8 cellular contexts compared by ENCODE assay signal in genomic region chr17:45620468-45620867, GRCh38.
DNase-seq lines count a peak whose midpoint lies in the region; ATAC-seq and TF ChIP-seq lines count a peak whose summit lies in the region.
"Not testable (repeated sequence)": the region's sequence is repeated elsewhere in the genome, so short reads cannot be mapped to it uniquely, and the experiment has no call there.

No MANE protein-coding gene starts in this region.

- TF ChIP-seq POLR2A in heart left ventricle (IDR thresholded peaks at IDR 0.05) = not testable (repeated sequence)

- not testable (repeated sequence) for H3K36me3 ChIP-seq in SK-N-SH (replicated peaks in 1 of 2; ENCODE audit: control insufficient read depth in 1 of 2, insufficient read depth in 2 of 2, low read length in 1 of 2); heart left ventricle; thymus (ENCODE audit: control insufficient read depth, insufficient read depth)

- H3K27me3 ChIP-seq in SK-N-SH (ENCODE audit: insufficient read depth); heart left ventricle; thymus (ENCODE audit: control insufficient read depth, insufficient read depth): not testable (repeated sequence)

- not testable (repeated sequence) for H3K4me1 Mint-ChIP-seq in natural killer cell treated with Interleukin-12 subunit alpha and Interleukin-12 subunit beta and Interleukin-15 and Interleukin-18, amount 100 ng/mL, for 72 hours (ENCODE audit: low read depth in 2 of 2)

- H3K9ac ChIP-seq in SK-N-SH = not testable (repeated sequence)

- H3K27ac ChIP-seq in SK-N-SH (ENCODE audit: low read depth in 2 of 2, low read length in 1 of 2); thymus (ENCODE audit: low read depth): not testable (repeated sequence)
- peak overlapping the region in 2 of 12 donors; percentile 37 to 42 for H3K27ac ChIP-seq in heart left ventricle

- intact Hi-C loops in heart left ventricle (cut with DNase I) = not testable (repeated sequence)

- not testable (repeated sequence) for TF ChIP-seq RAD21 in SK-N-SH (IDR thresholded peaks at IDR 0.05; ENCODE audit: low read length)

- H3K9me3 ChIP-seq in SK-N-SH; heart left ventricle; thymus (ENCODE audit: control insufficient read depth): not testable (repeated sequence)

- H3K4me1 ChIP-seq in SK-N-SH (ENCODE audit: control insufficient read depth in 1 of 2, insufficient read depth in 2 of 2, low read depth in 1 of 2, low read length in 1 of 2); heart left ventricle; thymus (ENCODE audit: control insufficient read depth, insufficient read depth, low read length): not testable (repeated sequence)

- in situ Hi-C loops in astrocyte of the cerebellum (cut with HindIII; ENCODE audit: low sequenced_read_pairs) = not testable (repeated sequence)

- TF ChIP-seq EP300 in SK-N-SH (IDR thresholded peaks at IDR 0.05; ENCODE audit: borderline replicate concordance in 1 of 2, low read depth in 1 of 2, low read length in 1 of 2) = not testable (repeated sequence)

- ATAC-seq in GM21619 (IDR thresholded peaks at IDR 0.05; ENCODE audit: unreplicated experiment) (peak; percentile 33), HG03139 (IDR thresholded peaks at IDR 0.05; ENCODE audit: unreplicated experiment) (peak; percentile 18), heart left ventricle (peak in 3 of 4 donors; percentile 55 to 74 (median 68))
- ATAC-seq in natural killer cell treated with Interleukin-12 subunit alpha and Interleukin-12 subunit beta and Interleukin-15 and Interleukin-18, amount 100 ng/mL, for 72 hours = peak; percentile 74 to 79

- not testable (repeated sequence) for H3K79me2 ChIP-seq in SK-N-SH (ENCODE audit: insufficient read depth)

- peak overlapping the region; percentile 80 for H3K4me3 Mint-ChIP-seq in natural killer cell treated with Interleukin-12 subunit alpha and Interleukin-12 subunit beta and Interleukin-15 and Interleukin-18, amount 100 ng/mL, for 72 hours

- no CpG with 5 or more reads among the region's 54 CpGs for WGBS in SK-N-SH (ENCODE audit: low lambda C conversion rate)
- WGBS in heart left ventricle, 4 donors = 0 to 1% (median 1%) methylated on average over 11 to 49 of the region's 54 CpGs; no CpG with 5 or more reads in 1 of the 4 donors
- WGBS in thymus = under 1% methylated on average over 52 of the region's 54 CpGs

- H2AFZ ChIP-seq in SK-N-SH (ENCODE audit: low read depth) = not testable (repeated sequence)

- H3K27ac Mint-ChIP-seq in natural killer cell treated with Interleukin-12 subunit alpha and Interleukin-12 subunit beta and Interleukin-15 and Interleukin-18, amount 100 ng/mL, for 72 hours = peak overlapping the region in 1 of 2 donors; percentile 63

- POLR2A ChIA-PET in SK-N-SH (lab: Yijun Ruan, JAX) = not testable (repeated sequence)

- not testable (repeated sequence) for H3K27me3 Mint-ChIP-seq in natural killer cell treated with Interleukin-12 subunit alpha and Interleukin-12 subunit beta and Interleukin-15 and Interleukin-18, amount 100 ng/mL, for 72 hours

- not testable (repeated sequence) for H3K9me3 Mint-ChIP-seq in natural killer cell treated with Interleukin-12 subunit alpha and Interleukin-12 subunit beta and Interleukin-15 and Interleukin-18, amount 100 ng/mL, for 72 hours

- H3F3A ChIP-seq in SK-N-SH (replicated peaks; ENCODE audit: insufficient read depth) = not testable (repeated sequence)

- not testable (repeated sequence) for H3K9me2 ChIP-seq in SK-N-SH

- DNase-seq in SK-N-SH = peak; percentile 60
- DNase-seq in astrocyte of the cerebellum (ENCODE audit: low read depth); heart left ventricle; natural killer cell treated with Interleukin-12 subunit alpha and Interleukin-12 subunit beta and Interleukin-15 and Interleukin-18, amount 100 ng/mL, for 72 hours (ENCODE audit: low spot score): not testable (repeated sequence)

- not testable (repeated sequence) for TF ChIP-seq CTCF in SK-N-SH (IDR thresholded peaks at IDR 0.05); astrocyte of the cerebellum (IDR thresholded peaks at IDR 0.05; ENCODE audit: low read depth, low read length, missing control alignments); heart left ventricle (IDR thresholded peaks at IDR 0.05)

- H3K4me3 ChIP-seq in GM08714 (ENCODE audit: low read length) (peak overlapping the region; percentile 67; the same call in 1 of the 2 replicates), SK-N-SH (ENCODE audit: low read depth in 2 of 2, low read length in 1 of 2) (peak overlapping the region; percentile 48 to 54), astrocyte of the cerebellum (ENCODE audit: low read depth, low read length) (peak overlapping the region; percentile 42), heart left ventricle (peak overlapping the region; percentile 37 to 92 (median 54)), thymus (ENCODE audit: low read length) (peak overlapping the region; percentile 60)

- not testable (repeated sequence) for H4K20me1 ChIP-seq in SK-N-SH (ENCODE audit: insufficient read depth)

- H3K36me3 Mint-ChIP-seq in natural killer cell treated with Interleukin-12 subunit alpha and Interleukin-12 subunit beta and Interleukin-15 and Interleukin-18, amount 100 ng/mL, for 72 hours = not testable (repeated sequence)

- CTCF ChIA-PET in SK-N-SH (lab: Yijun Ruan, JAX) = not testable (repeated sequence)

- H3K4me2 ChIP-seq in SK-N-SH = peak overlapping the region; percentile 57; the same call in 1 of the 2 replicates

Comparison
In these comparisons a context has a peak if more than half of its experiments do, and no peak if none do; other contexts are left out.
1. ATAC-seq: peak in every context shown above with its lines; median percentile 76 in natural killer cell treated with Interleukin-12 subunit alpha and Interleukin-12 subunit beta and Interleukin-15 and Interleukin-18, amount 100 ng/mL, for 72 hours; 68 in heart left ventricle; 33 in GM21619; 18 in HG03139.